16 cellular contexts compared by ENCODE assay signal in genomic region chr5:91288117-91288516, GRCh38.
DNase-seq lines count a peak whose midpoint lies in the region; ATAC-seq, FAIRE-seq and TF ChIP-seq lines count a peak whose summit lies in the region.
"Had no signal": no experiment of that assay in that cellular context is flagged by ENCODE, and none has a peak within 500 bp of the region (broad histone marks: within the 10 kb centered on the region; RNA-seq: fewer than 3 reads in every experiment).

No MANE protein-coding gene starts in this region.

- no peaks in the 10 kb centered on the region for H3K27me3 ChIP-seq in astrocyte (ENCODE audit: insufficient read depth, low read length)
- H3K27me3 ChIP-seq in psoas muscle (ENCODE audit: insufficient read depth in 3 of 3, low read length in 2 of 3): no peaks in the 10 kb centered on the region
- H3K27me3 ChIP-seq: testis had no signal

- WGBS in psoas muscle, 3 donors: 34 to 64% (median 38%) methylated on average over 1 of the region's 1 CpG

- no peaks in the 10 kb centered on the region for H3K27me3 Mint-ChIP-seq in astrocyte (ENCODE audit: low read depth, unreplicated experiment)
- H3K27me3 Mint-ChIP-seq: effector memory CD8-positive, alpha-beta T cell had no signal

- no peak overlapping the region for H3K9ac ChIP-seq in astrocyte (ENCODE audit: low read length)

- H2AFZ ChIP-seq in astrocyte (ENCODE audit: low read depth, low read length): no peak overlapping the region

- H3K4me3 Mint-ChIP-seq in astrocyte (ENCODE audit: unreplicated experiment): no peak overlapping the region
- H3K4me3 Mint-ChIP-seq: effector memory CD8-positive, alpha-beta T cell had no signal

- DNase-seq in AG09309 (ENCODE audit: low read depth) (peak; percentile 33), astrocyte (ENCODE audit: low read depth) (peak; percentile 67), fibroblast of villous mesenchyme (ENCODE audit: low read depth) (peak; percentile 92), psoas muscle (no peak), activated gamma-delta T cell (lab: John Stamatoyannopoulos, UW) (no peak), cerebellar nuclear complex (lab: John Stamatoyannopoulos, UW) (no peak), DMS 273 (lab: John Stamatoyannopoulos, UW; ENCODE audit: unreplicated experiment) (no peak)
- DNase-seq: activated CD4-positive, alpha-beta T cell treated with anti-CD3 and anti-CD28 coated beads for 48 hours; activated T-cell treated with anti-CD3 and anti-CD28 coated beads, Interleukin-2, amount 50 U/mL, for 48 hours; amygdala; effector memory CD8-positive, alpha-beta T cell; hypothalamus; NCI-H1092; testis had no signal

- H3K27ac ChIP-seq in astrocyte (ENCODE audit: low read depth, low read length) (no peak overlapping the region), psoas muscle (peak overlapping the region; percentile 38)
- H3K27ac ChIP-seq: testis had no signal

- H3K4me1 Mint-ChIP-seq in astrocyte (ENCODE audit: low read depth, unreplicated experiment): peaks cover 23% of the 10 kb centered on the region

- FAIRE-seq in astrocyte (lab: Jason Lieb, UNC): no peak

- H3K4me3 ChIP-seq in AG09309 (ENCODE audit: control insufficient read depth, low read depth, low read length) (no peak overlapping the region), astrocyte (ENCODE audit: insufficient read depth, low read depth, low read length) (no peak overlapping the region), fibroblast of villous mesenchyme (ENCODE audit: low read depth, low read length) (no peak overlapping the region), psoas muscle (no peak overlapping the region)
- H3K4me3 ChIP-seq: testis had no signal

- H3K27ac Mint-ChIP-seq in astrocyte (ENCODE audit: unreplicated experiment): no peak overlapping the region
- H3K27ac Mint-ChIP-seq: effector memory CD8-positive, alpha-beta T cell had no signal

- H3K4me1 ChIP-seq in astrocyte (ENCODE audit: insufficient read depth, low read length): peaks cover 7% of the 10 kb centered on the region
- no peaks in the 10 kb centered on the region for H3K4me1 ChIP-seq in psoas muscle
- H3K4me1 ChIP-seq: testis had no signal

- H3K9me3 Mint-ChIP-seq in astrocyte (ENCODE audit: unreplicated experiment): peaks cover 5% of the 10 kb centered on the region
- H3K9me3 Mint-ChIP-seq: effector memory CD8-positive, alpha-beta T cell had no signal

- no peaks in the 10 kb centered on the region for H3K79me2 ChIP-seq in astrocyte (ENCODE audit: insufficient read depth, low read length)

- H3K4me2 ChIP-seq in astrocyte (ENCODE audit: low read length): no peak overlapping the region

- H3K9me3 ChIP-seq in astrocyte (ENCODE audit: insufficient read depth, low read depth, low read length) (no peaks in the 10 kb centered on the region), psoas muscle (no peaks in the 10 kb centered on the region)
- H3K9me3 ChIP-seq: testis had no signal

- H3K36me3 Mint-ChIP-seq in astrocyte (ENCODE audit: low read depth, unreplicated experiment): no peaks in the 10 kb centered on the region

- intact Hi-C loops in psoas muscle (cut with DNase I): no loop called here

- H3K36me3 ChIP-seq in astrocyte (ENCODE audit: insufficient read depth, low read length) (no peaks in the 10 kb centered on the region), psoas muscle (ENCODE audit: insufficient read depth in 1 of 2, low read depth in 1 of 2) (no peaks in the 10 kb centered on the region)

- ATAC-seq in psoas muscle (peak in 1 of 4 donors; percentile 32), GM18870 (IDR thresholded peaks at IDR 0.05; ENCODE audit: unreplicated experiment) (no peak)
- ATAC-seq: effector memory CD8-positive, alpha-beta T cell; Panc1 had no signal

- TF ChIP-seq CTCF in AG09309 (IDR thresholded peaks at IDR 0.05; ENCODE audit: control insufficient read depth, insufficient read depth, low read depth, low read length, missing control alignments) (no peak), astrocyte (IDR thresholded peaks at IDR 0.05; ENCODE audit: insufficient read depth, low read depth, low read length) (no peak), fibroblast of villous mesenchyme (IDR thresholded peaks at IDR 0.05; ENCODE audit: insufficient read depth, low read depth, low read length) (no peak), psoas muscle (IDR thresholded peaks at IDR 0.05) (no peak)

- no peaks in the 10 kb centered on the region for H4K20me1 ChIP-seq in astrocyte (ENCODE audit: insufficient read depth, low read length)

Comparison
In these comparisons a context has a peak if more than half of its experiments do, and no peak if none do; other contexts are left out.
1. DNase-seq: peak in AG09309 (single experiment), astrocyte (single experiment) and fibroblast of villous mesenchyme (single experiment); none in psoas muscle (0 of 2), activated gamma-delta T cell (single experiment), cerebellar nuclear complex (0 of 2) and DMS 273 (single experiment).